Comparison of ENCODE assay signal across 23 cellular contexts in the genomic region with DNA sequence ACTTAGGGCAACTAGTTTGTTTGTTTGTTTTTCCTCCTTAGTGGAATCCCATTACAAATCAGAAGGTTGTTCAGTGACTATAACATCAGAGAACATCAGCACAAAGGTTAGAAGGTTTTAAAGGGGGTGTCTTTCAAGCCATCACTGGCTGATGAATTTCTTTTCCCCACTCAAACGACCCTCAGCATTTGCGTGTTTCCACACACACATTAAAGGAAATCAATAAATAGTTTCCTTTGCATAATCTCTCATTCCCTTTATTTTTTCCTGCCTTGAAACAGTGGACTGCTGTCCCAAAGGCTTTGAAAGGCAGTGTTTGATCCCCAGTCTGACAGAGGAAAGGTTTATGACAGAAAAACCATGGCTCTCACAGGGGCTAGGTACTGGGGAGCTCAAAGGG. TPM values are rescaled to one million over a fixed set of nuclear protein-coding genes. Genes with fewer than 3 reads are reported as not detected.
DNase-seq lines count a peak whose midpoint lies in the region; ATAC-seq and TF ChIP-seq lines count a peak whose summit lies in the region.
"Had no signal": no experiment of that assay in that cellular context is flagged by ENCODE, and none has a peak within 500 bp of the region (broad histone marks: within the 10 kb centered on the region; RNA-seq: fewer than 3 reads in every experiment).

No MANE protein-coding gene starts in this region.

- no TSS peak for BruUV-seq in Panc1 (replicated peaks; lab: Mats Ljungman, UMichigan)

- H3K36me3 ChIP-seq in Panc1 (ENCODE audit: control insufficient read depth, insufficient read depth, low read length) (no peaks in the 10 kb centered on the region; the same call in 1 of the 2 replicates), gastrocnemius medialis (no peaks in the 10 kb centered on the region)
- H3K36me3 ChIP-seq in naive thymus-derived CD4-positive, alpha-beta T cell (ENCODE audit: control insufficient read depth in 2 of 3, insufficient read depth in 3 of 3, low read length in 3 of 3): no peaks in the 10 kb centered on the region
- H3K36me3 ChIP-seq: MG63, tibial artery had no signal

- H3K9me3 ChIP-seq in Panc1 (ENCODE audit: control insufficient read depth, insufficient read depth, low read depth, low read length) (no peaks in the 10 kb centered on the region), gastrocnemius medialis (no peaks in the 10 kb centered on the region)
- H3K9me3 ChIP-seq in naive thymus-derived CD4-positive, alpha-beta T cell (ENCODE audit: control insufficient read depth in 2 of 3, low read length in 3 of 3): no peaks in the 10 kb centered on the region
- H3K9me3 ChIP-seq: MG63, SK-N-SH, tibial artery had no signal

- TF ChIP-seq CTCF in Panc1 (IDR thresholded peaks at IDR 0.05) (no peak), gastrocnemius medialis (IDR thresholded peaks at IDR 0.05 in 4 of 5, conservative IDR thresholded peaks at IDR 0.05 in 1 of 5) (no peak)

- POLR2A ChIA-PET in Panc1 (lab: Charles Lee): no interaction called here
- POLR2A ChIA-PET in naive thymus-derived CD4-positive, alpha-beta T cell (lab: Charles Lee): interaction anchor here (0.7 to 1.0 kb wide), 2 partner anchors 69 to 464 kb away, joined by 3 read pairs; no protein-coding TSS in a partner anchor

- CTCF ChIA-PET in Panc1 (lab: Charles Lee): interaction anchor here (1.2 kb wide), 1 partner anchor 257 kb away, joined by 3 read pairs; the partner anchor contains the start of gene RAB11A
- CTCF ChIA-PET in naive thymus-derived CD4-positive, alpha-beta T cell (lab: Charles Lee): no interaction called here

- no peaks in the 10 kb centered on the region for H3K27me3 Mint-ChIP-seq in activated T-cell treated with anti-CD3 and anti-CD28 coated beads, Interleukin-2, amount 50 U/mL, for 72 hours (ENCODE audit: low read depth)
- no peaks in the 10 kb centered on the region for H3K27me3 Mint-ChIP-seq in activated T-cell treated with anti-CD3 and anti-CD28 coated beads, Interleukin-2, amount 50 U/mL, for 4 hours (ENCODE audit: low read depth)
- peaks cover 0 to 2% (median 0%) of the 10 kb centered on the region in 5 donors for H3K27me3 Mint-ChIP-seq in naive thymus-derived CD4-positive, alpha-beta T cell
- H3K27me3 Mint-ChIP-seq: activated CD4-positive, alpha-beta T cell treated with anti-CD3 and anti-CD28 coated beads, Interleukin-2, amount 10 ng/mL, durations not matched to agents 24 days and 14 days; activated T-cell treated with anti-CD3 and anti-CD28 coated beads, Interleukin-2, amount 50 U/mL, for 24 hours; T-helper 17 cell had no signal

- peak overlapping the region; percentile 98 for H3K27ac Mint-ChIP-seq in activated T-cell treated with anti-CD3 and anti-CD28 coated beads, Interleukin-2, amount 50 U/mL, for 72 hours
- peak overlapping the region in 4 of 9 donors; percentile 8 to 98 (median 58) for H3K27ac Mint-ChIP-seq in naive thymus-derived CD4-positive, alpha-beta T cell
- H3K27ac Mint-ChIP-seq: activated CD4-positive, alpha-beta T cell treated with anti-CD3 and anti-CD28 coated beads, Interleukin-2, amount 10 ng/mL, durations not matched to agents 24 days and 14 days had no signal

- no peak for TF ChIP-seq POLR2A in gastrocnemius medialis (IDR thresholded peaks at IDR 0.05)

- H3K9me3 Mint-ChIP-seq in activated T-cell treated with anti-CD3 and anti-CD28 coated beads, Interleukin-2, amount 50 U/mL, for 72 hours: no peaks in the 10 kb centered on the region
- H3K9me3 Mint-ChIP-seq in activated T-cell treated with anti-CD3 and anti-CD28 coated beads, Interleukin-2, amount 50 U/mL, for 4 hours: no peaks in the 10 kb centered on the region
- H3K9me3 Mint-ChIP-seq in naive thymus-derived CD4-positive, alpha-beta T cell: peaks cover 0 to 2% (median 0%) of the 10 kb centered on the region in 11 donors
- H3K9me3 Mint-ChIP-seq: activated CD4-positive, alpha-beta T cell treated with anti-CD3 and anti-CD28 coated beads, Interleukin-2, amount 10 ng/mL, durations not matched to agents 24 days and 14 days; activated T-cell treated with anti-CD3 and anti-CD28 coated beads, Interleukin-2, amount 50 U/mL, for 24 hours had no signal

- H3K27me3 ChIP-seq in Panc1 (ENCODE audit: control insufficient read depth, insufficient read depth, low read length) (no peaks in the 10 kb centered on the region), gastrocnemius medialis (no peaks in the 10 kb centered on the region)
- no peaks in the 10 kb centered on the region for H3K27me3 ChIP-seq in naive thymus-derived CD4-positive, alpha-beta T cell (ENCODE audit: control insufficient read depth in 2 of 2, insufficient read depth in 2 of 2, low read length in 2 of 2)
- H3K27me3 ChIP-seq: MG63, tibial artery had no signal

- intact Hi-C loops in Panc1 (cut with micrococcal nuclease; ENCODE audit: unreplicated experiment) (no loop called here), gastrocnemius medialis (cut with DNase I; ENCODE audit: low total_unique reads) (loop anchor here (5.0 to 10.0 kb wide), 3 partner anchors 179 to 478 kb away; partner anchors contain the start of genes DENND4A, PDCD7 and RNU5B-1)
- intact Hi-C loops in naive thymus-derived CD4-positive, alpha-beta T cell (cut with micrococcal nuclease): loop anchor here in 1 of 2 donors (5.0 to 10.0 kb wide), 2 partner anchors 426 to 682 kb away; partner anchors contain the start of genes CLPX and DIS3L

- H3K27ac ChIP-seq in Panc1 (ENCODE audit: low read length) (0 out of 2 replicates have a peak overlapping the region, but pooled peaks have one; percentile 31), gastrocnemius medialis (peak overlapping the region in 3 of 4 donors; percentile 8 to 89 (median 50))
- H3K27ac ChIP-seq in naive thymus-derived CD4-positive, alpha-beta T cell (ENCODE audit: low read depth, low read length): peak overlapping the region; percentile 89
- H3K27ac ChIP-seq: 22Rv1 had no signal

- no peak for ATAC-seq in activated T-cell treated with anti-CD3 and anti-CD28 coated beads, Interleukin-2, amount 50 U/mL, for 72 hours (replicated peaks in 1 of 2)
- ATAC-seq in activated T-cell treated with anti-CD3 and anti-CD28 coated beads, Interleukin-2, amount 50 U/mL, for 4 hours: no peak
- ATAC-seq in Panc1 (no peak), gastrocnemius medialis (no peak), GM21576 (IDR thresholded peaks at IDR 0.05; ENCODE audit: unreplicated experiment) (no peak)
- ATAC-seq in naive thymus-derived CD4-positive, alpha-beta T cell: no peak
- ATAC-seq: T-helper 17 cell had no signal

- no peak overlapping the region for H3K4me3 Mint-ChIP-seq in activated T-cell treated with anti-CD3 and anti-CD28 coated beads, Interleukin-2, amount 50 U/mL, for 72 hours
- no peak overlapping the region for H3K4me3 Mint-ChIP-seq in activated T-cell treated with anti-CD3 and anti-CD28 coated beads, Interleukin-2, amount 50 U/mL, for 4 hours
- H3K4me3 Mint-ChIP-seq in naive thymus-derived CD4-positive, alpha-beta T cell: no peak overlapping the region

- peaks cover 20% of the 10 kb centered on the region for H3K4me1 ChIP-seq in Panc1 (ENCODE audit: control insufficient read depth, insufficient read depth, low read length)
- peaks cover 18 to 21% of the 10 kb centered on the region in 2 donors for H3K4me1 ChIP-seq in naive thymus-derived CD4-positive, alpha-beta T cell (ENCODE audit: control insufficient read depth in 2 of 2, insufficient read depth in 2 of 2, low read length in 2 of 2)
- peaks cover 25 to 29% of the 10 kb centered on the region in 2 donors for H3K4me1 ChIP-seq in gastrocnemius medialis

- peaks cover 31% of the 10 kb centered on the region for H3K4me1 Mint-ChIP-seq in activated T-cell treated with anti-CD3 and anti-CD28 coated beads, Interleukin-2, amount 50 U/mL, for 72 hours (ENCODE audit: low read depth)
- H3K4me1 Mint-ChIP-seq in activated T-cell treated with anti-CD3 and anti-CD28 coated beads, Interleukin-2, amount 50 U/mL, for 4 hours (ENCODE audit: low read depth): peaks cover 26% of the 10 kb centered on the region
- peaks cover 11 to 41% (median 29%) of the 10 kb centered on the region in 7 donors for H3K4me1 Mint-ChIP-seq in naive thymus-derived CD4-positive, alpha-beta T cell

- H3K4me3 ChIP-seq in Panc1 (ENCODE audit: low read depth in 2 of 2, low read length in 2 of 2) (no peak overlapping the region), gastrocnemius medialis (no peak overlapping the region)
- H3K4me3 ChIP-seq in naive thymus-derived CD4-positive, alpha-beta T cell (ENCODE audit: low read length): no peak overlapping the region
- H3K4me3 ChIP-seq: lung, MG63, skin epidermis, tibial artery had no signal

- DNase-seq in activated T-cell treated with anti-CD3 and anti-CD28 coated beads, Interleukin-2, amount 50 U/mL, for 72 hours: no peak
- no peak for DNase-seq in activated T-cell treated with anti-CD3 and anti-CD28 coated beads, Interleukin-2, amount 50 U/mL, for 4 hours
- no peak for DNase-seq in Panc1 (ENCODE audit: low read depth, low spot score)
- DNase-seq in naive thymus-derived CD4-positive, alpha-beta T cell: no peak
- no peak for DNase-seq in gastrocnemius medialis
- DNase-seq in SIG-M5 treated with dmso at 0.1 percent for 504 hours (lab: John Stamatoyannopoulos, UW; ENCODE audit: unreplicated experiment): no peak
- DNase-seq in RKO (ENCODE audit: low spot score): no peak
- DNase-seq: activated CD4-positive, alpha-beta T cell treated with anti-CD3 and anti-CD28 coated beads, Interleukin-2, amount 10 ng/mL, durations not matched to agents 24 days and 14 days; activated naive CD4-positive, alpha-beta T cell; activated T-cell treated with anti-CD3 and anti-CD28 coated beads, Interleukin-2, amount 50 U/mL, for 24 hours; amygdala; head of caudate nucleus; MG63; NCI-H2081; NCI-H226; SK-N-SH; stimulated activated CD8-positive, alpha-beta memory T cell treated with anti-CD3 and anti-CD28 coated beads, Interleukin-4, amount 100 ng/mL, for 48 hours; T-helper 17 cell; tibial artery had no signal

- peaks cover 0 to 5% of the 10 kb centered on the region in 2 donors for H3K36me3 Mint-ChIP-seq in activated T-cell treated with anti-CD3 and anti-CD28 coated beads, Interleukin-2, amount 50 U/mL, for 72 hours (ENCODE audit: insufficient read depth in 2 of 2)
- no peaks in the 10 kb centered on the region for H3K36me3 Mint-ChIP-seq in activated T-cell treated with anti-CD3 and anti-CD28 coated beads, Interleukin-2, amount 50 U/mL, for 4 hours (ENCODE audit: insufficient read depth)
- peaks cover 0 to 5% (median 0%) of the 10 kb centered on the region in 5 donors for H3K36me3 Mint-ChIP-seq in naive thymus-derived CD4-positive, alpha-beta T cell

- in situ Hi-C loops in Panc1 (cut with HindIII; ENCODE audit: low pct_unique_long_range_greater_than_20kb, low sequenced_read_pairs): no loop called here
- in situ Hi-C loops in gastrocnemius medialis (cut with MboI; ENCODE audit: low sequenced_read_pairs in 4 of 4): no loop called here

RNA-seq across cellular contexts. Expression of gene INTS14, which starts 2.0 kb away (rescaled TPM):
- total RNA-seq in activated T-cell treated with anti-CD3 and anti-CD28 coated beads, Interleukin-2, amount 50 U/mL, for 72 hours: 10 to 100 TPM; 48.9 to 53.7 TPM
- 10 to 100 TPM; 58.1 to 65.6 (median 64.4) TPM for total RNA-seq in activated T-cell treated with anti-CD3 and anti-CD28 coated beads, Interleukin-2, amount 50 U/mL, for 4 hours
- total RNA-seq in Panc1 (2021; ENCODE audit: unreplicated experiment) (41.2 TPM), gastrocnemius medialis (10 to 100 TPM; 11.9 to 20.0 (median 14.8) TPM)
- polyA plus RNA-seq in Panc1 (2012; ENCODE audit: insufficient read length): 30.4 TPM
- total RNA-seq in naive thymus-derived CD4-positive, alpha-beta T cell: 10 to 100 TPM; 19.1 to 38.3 (median 35.9) TPM
- polyA plus RNA-seq in naive thymus-derived CD4-positive, alpha-beta T cell: 10 to 100 TPM; 16.0 to 35.0 TPM

RNA-seq across cellular contexts. Expression of gene SLC24A1, which starts 8.8 kb away (rescaled TPM):
- total RNA-seq in activated T-cell treated with anti-CD3 and anti-CD28 coated beads, Interleukin-2, amount 50 U/mL, for 72 hours: 10 to 100 TPM in 1 of 2 donors, 1 to 10 TPM in 1; 7.7 to 12.9 TPM
- 1 to 10 TPM; 3.2 to 3.4 (median 3.3) TPM for total RNA-seq in activated T-cell treated with anti-CD3 and anti-CD28 coated beads, Interleukin-2, amount 50 U/mL, for 4 hours
- 13.0 TPM for total RNA-seq in Panc1 (2021; ENCODE audit: unreplicated experiment)
- polyA plus RNA-seq in Panc1 (2012; ENCODE audit: insufficient read length): 6.9 TPM
- total RNA-seq in naive thymus-derived CD4-positive, alpha-beta T cell: 1 to 10 TPM; 4.1 to 5.6 (median 5.2) TPM
- polyA plus RNA-seq in naive thymus-derived CD4-positive, alpha-beta T cell: 1 to 10 TPM; 1.9 to 3.6 TPM
- total RNA-seq in gastrocnemius medialis: under 1 TPM; 0.41 to 0.81 (median 0.69) TPM

Comparison
In these comparisons a context has a peak if more than half of its experiments do, and no peak if none do; other contexts are left out.
1. H3K27ac ChIP-seq: peak in every context shown above with its lines; median percentile 89 in naive thymus-derived CD4-positive, alpha-beta T cell; 50 in gastrocnemius medialis; 31 in Panc1.